In genomic region chr4:7971159-7971631, GRCh38 we compare ENCODE assay signal across 1 cellular context.
TF ChIP-seq lines count a peak whose summit lies in the region.

No MANE protein-coding gene starts in this region.

TF ChIP-seq in GM23338, 12 proteins besides CTCF, POLR2A, EP300 and RAD21 (continued from another document):
- TF ChIP-seq ZNF114 (CRISPR knock-in tag; IDR thresholded peaks at IDR 0.05) (no peak), ETS1 (IDR thresholded peaks at IDR 0.05) (no peak), EZH2phosphoT487 (IDR thresholded peaks at IDR 0.05; ENCODE audit: unreplicated experiment) (no peak), JUNB (IDR thresholded peaks at IDR 0.05; ENCODE audit: unreplicated experiment) (no peak), POLR2AphosphoS5 (IDR thresholded peaks at IDR 0.05; ENCODE audit: low read depth) (no peak), CREB1 (CRISPR knock-in tag; IDR thresholded peaks at IDR 0.05; ENCODE audit: low read depth) (no peak), NANOG (IDR thresholded peaks at IDR 0.05; ENCODE audit: borderline replicate concordance) (no peak), ZNF331 (CRISPR knock-in tag; IDR thresholded peaks at IDR 0.05; ENCODE audit: low read depth) (no peak), REST (IDR thresholded peaks at IDR 0.05; ENCODE audit: unreplicated experiment) (no peak)
